1 cellular context compared by ENCODE assay signal in genomic region chr22:31630331-31631329, GRCh38.
TF ChIP-seq lines count a peak whose summit lies in the region.

No MANE protein-coding gene starts in this region.

TF ChIP-seq in SK-N-SH treated with all-trans-retinoic acid at 6 μM for 48 hours, 23 proteins besides CTCF, POLR2A, EP300 and RAD21 (continued from another document):
- TF ChIP-seq ZNF70 (CRISPR knock-in tag; IDR thresholded peaks at IDR 0.05) (no peak), ZNF8 (CRISPR knock-in tag; IDR thresholded peaks at IDR 0.05) (no peak), CREB5 (CRISPR knock-in tag; IDR thresholded peaks at IDR 0.05; ENCODE audit: low read depth) (no peak), PPARA (CRISPR knock-in tag; IDR thresholded peaks at IDR 0.05; ENCODE audit: borderline replicate concordance) (no peak), PATZ1 (CRISPR knock-in tag; IDR thresholded peaks at IDR 0.05; ENCODE audit: borderline replicate concordance) (no peak), OSR1 (CRISPR knock-in tag; IDR thresholded peaks at IDR 0.05) (no peak)
